13 cellular contexts compared by ENCODE assay signal in the genomic region with DNA sequence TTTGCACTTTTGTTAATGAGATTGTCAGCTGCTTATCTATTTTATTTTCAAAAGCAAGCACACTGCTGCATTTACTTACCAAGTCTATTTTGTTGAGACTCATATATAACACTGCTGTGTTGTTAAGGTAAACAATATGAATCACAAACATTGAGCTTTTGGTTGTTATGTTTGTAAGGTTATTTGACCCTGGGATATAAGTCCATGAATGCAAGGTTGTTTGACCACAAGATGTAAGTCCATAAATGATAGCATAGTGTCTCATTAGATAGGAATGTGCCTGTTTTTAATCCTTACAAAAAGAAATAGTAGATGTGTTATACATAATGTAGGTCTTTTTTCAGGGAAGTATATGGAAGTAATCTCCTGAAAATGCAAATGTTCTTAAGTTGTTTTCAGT.
"Had no signal": no experiment of that assay in that cellular context is flagged by ENCODE, and none has a peak within 500 bp of the region (broad histone marks: within the 10 kb centered on the region; RNA-seq: fewer than 3 reads in every experiment).

No MANE protein-coding gene starts in this region.

- H3K4me3 ChIP-seq: dorsolateral prefrontal cortex had no signal

- DNase-seq: activated naive CD4-positive, alpha-beta T cell treated with anti-CD3 and anti-CD28 coated beads for 36 hours; activated naive CD8-positive, alpha-beta T cell treated with anti-CD3 and anti-CD28 coated beads, Interleukin-2, amount 50 U/mL, for 24 hours; activated T-cell treated with anti-CD3 and anti-CD28 coated beads for 4 hours; aorta; dorsolateral prefrontal cortex; hippocampal formation; left ventricle myocardium superior; T-cell; T-helper 9 cell had no signal

- ATAC-seq: activated CD4-positive, CD25-positive, alpha-beta regulatory T cell treated with anti-CD3 and anti-CD28 coated beads, Interleukin-2, amount 50 U/mL, for 24 hours; activated naive CD8-positive, alpha-beta T cell treated with anti-CD3 and anti-CD28 coated beads, Interleukin-2, amount 50 U/mL, for 24 hours; activated T-helper 17 cell treated with anti-CD3 and anti-CD28 coated beads, Interleukin-2, amount 50 U/mL, for 72 hours; esophagus mucosa; left ventricle myocardium superior; sciatic nerve; T-cell had no signal

- H3K27me3 ChIP-seq: dorsolateral prefrontal cortex had no signal
